In the genomic region with DNA sequence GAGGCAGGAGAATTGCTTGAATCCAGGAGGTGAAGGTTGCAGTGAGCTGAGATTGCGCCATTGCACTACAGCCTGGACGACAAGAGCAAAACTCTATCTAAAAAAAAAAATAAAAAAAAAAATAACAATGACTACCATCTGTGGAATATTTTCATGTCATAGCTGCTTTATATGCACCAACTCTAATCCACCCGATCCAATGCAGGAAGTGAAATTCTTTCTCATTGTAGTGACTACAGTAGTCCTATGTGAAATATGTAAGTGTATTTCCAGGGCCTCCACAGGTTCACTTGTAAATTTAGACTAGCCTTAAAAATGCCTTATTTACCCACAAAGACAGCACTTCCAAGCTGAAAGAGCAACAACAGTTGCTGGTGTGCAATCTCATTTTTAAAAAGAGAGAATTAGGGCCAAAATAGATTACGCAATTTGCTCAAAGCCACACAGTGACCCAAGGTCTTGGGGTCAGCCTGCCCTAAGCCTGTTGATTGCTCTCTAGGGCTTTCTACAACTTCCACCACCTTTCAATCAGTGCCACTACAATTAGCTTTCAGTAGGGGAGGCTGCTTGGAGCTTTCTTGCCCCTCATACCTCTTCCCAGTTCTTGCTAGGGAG, we compare ENCODE assay signal across 1 cellular context.
TF ChIP-seq lines count a peak whose summit lies in the region.

No MANE protein-coding gene starts in this region.

TF ChIP-seq in HCT116, 20 proteins besides CTCF, POLR2A, EP300 and RAD21:
- TF ChIP-seq, protein P1, sequence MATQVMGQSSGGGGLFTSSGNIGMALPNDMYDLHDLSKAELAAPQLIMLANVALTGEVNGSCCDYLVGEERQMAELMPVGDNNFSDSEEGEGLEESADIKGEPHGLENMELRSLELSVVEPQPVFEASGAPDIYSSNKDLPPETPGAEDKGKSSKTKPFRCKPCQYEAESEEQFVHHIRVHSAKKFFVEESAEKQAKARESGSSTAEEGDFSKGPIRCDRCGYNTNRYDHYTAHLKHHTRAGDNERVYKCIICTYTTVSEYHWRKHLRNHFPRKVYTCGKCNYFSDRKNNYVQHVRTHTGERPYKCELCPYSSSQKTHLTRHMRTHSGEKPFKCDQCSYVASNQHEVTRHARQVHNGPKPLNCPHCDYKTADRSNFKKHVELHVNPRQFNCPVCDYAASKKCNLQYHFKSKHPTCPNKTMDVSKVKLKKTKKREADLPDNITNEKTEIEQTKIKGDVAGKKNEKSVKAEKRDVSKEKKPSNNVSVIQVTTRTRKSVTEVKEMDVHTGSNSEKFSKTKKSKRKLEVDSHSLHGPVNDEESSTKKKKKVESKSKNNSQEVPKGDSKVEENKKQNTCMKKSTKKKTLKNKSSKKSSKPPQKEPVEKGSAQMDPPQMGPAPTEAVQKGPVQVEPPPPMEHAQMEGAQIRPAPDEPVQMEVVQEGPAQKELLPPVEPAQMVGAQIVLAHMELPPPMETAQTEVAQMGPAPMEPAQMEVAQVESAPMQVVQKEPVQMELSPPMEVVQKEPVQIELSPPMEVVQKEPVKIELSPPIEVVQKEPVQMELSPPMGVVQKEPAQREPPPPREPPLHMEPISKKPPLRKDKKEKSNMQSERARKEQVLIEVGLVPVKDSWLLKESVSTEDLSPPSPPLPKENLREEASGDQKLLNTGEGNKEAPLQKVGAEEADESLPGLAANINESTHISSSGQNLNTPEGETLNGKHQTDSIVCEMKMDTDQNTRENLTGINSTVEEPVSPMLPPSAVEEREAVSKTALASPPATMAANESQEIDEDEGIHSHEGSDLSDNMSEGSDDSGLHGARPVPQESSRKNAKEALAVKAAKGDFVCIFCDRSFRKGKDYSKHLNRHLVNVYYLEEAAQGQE (IDR thresholded peaks at IDR 0.05; ENCODE audit: low read depth), result no peak
- TF ChIP-seq EZH2 (IDR thresholded peaks at IDR 0.05), result no peak
- no peak for TF ChIP-seq POLR2AphosphoS5 (IDR thresholded peaks at IDR 0.05; ENCODE audit: low read depth, low read length)
- TF ChIP-seq, protein P2, sequence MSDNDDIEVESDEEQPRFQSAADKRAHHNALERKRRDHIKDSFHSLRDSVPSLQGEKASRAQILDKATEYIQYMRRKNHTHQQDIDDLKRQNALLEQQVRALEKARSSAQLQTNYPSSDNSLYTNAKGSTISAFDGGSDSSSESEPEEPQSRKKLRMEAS (IDR thresholded peaks at IDR 0.05), result no peak
- TF ChIP-seq JUND (IDR thresholded peaks at IDR 0.05), result no peak
- no peak for TF ChIP-seq SP1 (IDR thresholded peaks at IDR 0.05; ENCODE audit: low read depth)
- TF ChIP-seq CEBPB (IDR thresholded peaks at IDR 0.05; ENCODE audit: low read depth), result 0 out of 2 replicates have a peak, but pooled peaks have one; percentile 18
- TF ChIP-seq EGR1 (IDR thresholded peaks at IDR 0.05; ENCODE audit: low read depth), result no peak
